ENCODE assay signal across 26 cellular contexts in the genomic region with DNA sequence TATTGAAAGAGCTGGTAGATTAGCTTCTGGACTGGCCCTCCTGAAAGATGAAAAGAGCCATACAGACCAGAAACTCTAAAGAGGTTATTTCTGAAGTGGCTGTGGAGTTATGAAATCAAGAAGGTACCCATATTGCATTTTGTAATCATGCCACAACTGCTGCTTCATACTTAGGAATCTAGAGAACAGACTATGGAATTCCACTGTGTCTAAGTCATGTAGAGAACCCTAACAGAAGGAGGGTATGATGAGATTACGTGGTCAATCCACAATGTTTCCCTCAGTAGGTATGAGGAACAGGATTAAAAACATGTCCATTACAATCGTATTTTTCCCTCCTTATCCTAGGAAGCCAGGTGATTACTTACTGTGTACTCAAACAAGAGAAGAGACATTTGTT.
DNase-seq lines count a peak whose midpoint lies in the region; ATAC-seq and TF ChIP-seq lines count a peak whose summit lies in the region.
"Had no signal": no experiment of that assay in that cellular context is flagged by ENCODE, and none has a peak within 500 bp of the region (broad histone marks: within the 10 kb centered on the region; RNA-seq: fewer than 3 reads in every experiment).

No MANE protein-coding gene starts in this region.

- H3K4me1 Mint-ChIP-seq in WTC11 = no peaks in the 10 kb centered on the region
- no peaks in the 10 kb centered on the region for H3K4me1 Mint-ChIP-seq in nephron progenitor cell
- H3K4me1 Mint-ChIP-seq: CD4-positive, alpha-beta memory T cell; GM23338 had no signal

- no peaks in the 10 kb centered on the region; the same call in 1 of the 2 replicates for H3K27me3 Mint-ChIP-seq in WTC11 (ENCODE audit: low read depth)
- no peaks in the 10 kb centered on the region for H3K27me3 Mint-ChIP-seq in nephron progenitor cell (ENCODE audit: low read depth, poor library complexity)
- H3K27me3 Mint-ChIP-seq: CD4-positive, alpha-beta memory T cell had no signal

- POLR2A ChIA-PET in RWPE1 (lab: Yijun Ruan, JAX; ENCODE audit: low non-redundant PET) (no interaction called here), WTC11 (lab: Charles Lee) (no interaction called here)

- CTCF ChIA-PET in RWPE1 (lab: Yijun Ruan, JAX) = no interaction called here
- CTCF ChIA-PET in WTC11 (lab: Charles Lee) = no interaction called here

- H3K27ac ChIP-seq in RWPE1 = no peak overlapping the region
- H3K27ac ChIP-seq: SJSA1 had no signal

- DNase-seq in ELR (ENCODE audit: low read depth) = peak; percentile 78
- peak; percentile 5 for DNase-seq in RWPE1 (ENCODE audit: low spot score)
- DNase-seq in epithelial cell of esophagus (ENCODE audit: low read depth) = peak; percentile 36
- peak; percentile 33 for DNase-seq in renal cortical epithelial cell (ENCODE audit: low read depth)
- DNase-seq in WTC11 (ENCODE audit: low spot score) = no peak
- DNase-seq in NCI-H146 (lab: John Stamatoyannopoulos, UW) = no peak
- no peak for DNase-seq in nephron progenitor cell
- DNase-seq: AML-193; C1 segment of cervical spinal cord; CD4-positive, alpha-beta memory T cell; COR-L47; DMS53; HFFc6; IMR-90; KG1; MG63; NCI-H1092 treated with DMSO at 0.1 percent for 48 hours; NCI-H1436; NCI-H187 treated with DMSO at 0.1 percent for 48 hours; NCI-H2171 treated with DMSO at 0.1 percent for 48 hours; NCI-H345; NCI-H510A treated with DMSO at 0.1 percent for 48 hours; Right ventricle myocardium superior had no signal

- TF ChIP-seq CTCF in RWPE1 (conservative IDR thresholded peaks at IDR 0.05; ENCODE audit: low read depth) (no peak), epithelial cell of esophagus (IDR thresholded peaks at IDR 0.05; ENCODE audit: insufficient read depth, low read depth, low read length, missing control alignments) (no peak), WTC11 (IDR thresholded peaks at IDR 0.05) (no peak), nephron progenitor cell (IDR thresholded peaks at IDR 0.05) (no peak)

- H3K9me3 Mint-ChIP-seq in WTC11 = peaks cover 7% of the 10 kb centered on the region; the same call in 1 of the 2 replicates
- H3K9me3 Mint-ChIP-seq in nephron progenitor cell = no peaks in the 10 kb centered on the region
- H3K9me3 Mint-ChIP-seq: GM23338 had no signal

- H3K4me3 ChIP-seq in epithelial cell of esophagus (ENCODE audit: low read length) = no peak overlapping the region
- H3K4me3 ChIP-seq: GM23338, HAP-1, MG63, SJSA1 had no signal

- H3K4me3 Mint-ChIP-seq in WTC11 (no peak overlapping the region), nephron progenitor cell (no peak overlapping the region)
- H3K4me3 Mint-ChIP-seq: CD4-positive, alpha-beta memory T cell; GM23338; HFFc6 had no signal

- no peak for ATAC-seq in WTC11
- ATAC-seq: GM23338 had no signal

- H3K36me3 Mint-ChIP-seq in WTC11 (no peaks in the 10 kb centered on the region), nephron progenitor cell (ENCODE audit: low read depth) (no peaks in the 10 kb centered on the region)
- H3K36me3 Mint-ChIP-seq: CD4-positive, alpha-beta memory T cell had no signal

- H3K27ac Mint-ChIP-seq in WTC11 = no peak overlapping the region
- H3K27ac Mint-ChIP-seq in nephron progenitor cell = no peak overlapping the region
- H3K27ac Mint-ChIP-seq: CD4-positive, alpha-beta memory T cell; GM23338; HFFc6 had no signal

TF ChIP-seq in WTC11, 78 proteins besides CTCF, POLR2A, EP300 and RAD21:
- TF ChIP-seq NR2C2 (CRISPR knock-in tag; IDR thresholded peaks at IDR 0.05) (no peak), ZNF219 (CRISPR knock-in tag; IDR thresholded peaks at IDR 0.05; ENCODE audit: borderline replicate concordance) (no peak)
- TF ChIP-seq, protein P1, sequence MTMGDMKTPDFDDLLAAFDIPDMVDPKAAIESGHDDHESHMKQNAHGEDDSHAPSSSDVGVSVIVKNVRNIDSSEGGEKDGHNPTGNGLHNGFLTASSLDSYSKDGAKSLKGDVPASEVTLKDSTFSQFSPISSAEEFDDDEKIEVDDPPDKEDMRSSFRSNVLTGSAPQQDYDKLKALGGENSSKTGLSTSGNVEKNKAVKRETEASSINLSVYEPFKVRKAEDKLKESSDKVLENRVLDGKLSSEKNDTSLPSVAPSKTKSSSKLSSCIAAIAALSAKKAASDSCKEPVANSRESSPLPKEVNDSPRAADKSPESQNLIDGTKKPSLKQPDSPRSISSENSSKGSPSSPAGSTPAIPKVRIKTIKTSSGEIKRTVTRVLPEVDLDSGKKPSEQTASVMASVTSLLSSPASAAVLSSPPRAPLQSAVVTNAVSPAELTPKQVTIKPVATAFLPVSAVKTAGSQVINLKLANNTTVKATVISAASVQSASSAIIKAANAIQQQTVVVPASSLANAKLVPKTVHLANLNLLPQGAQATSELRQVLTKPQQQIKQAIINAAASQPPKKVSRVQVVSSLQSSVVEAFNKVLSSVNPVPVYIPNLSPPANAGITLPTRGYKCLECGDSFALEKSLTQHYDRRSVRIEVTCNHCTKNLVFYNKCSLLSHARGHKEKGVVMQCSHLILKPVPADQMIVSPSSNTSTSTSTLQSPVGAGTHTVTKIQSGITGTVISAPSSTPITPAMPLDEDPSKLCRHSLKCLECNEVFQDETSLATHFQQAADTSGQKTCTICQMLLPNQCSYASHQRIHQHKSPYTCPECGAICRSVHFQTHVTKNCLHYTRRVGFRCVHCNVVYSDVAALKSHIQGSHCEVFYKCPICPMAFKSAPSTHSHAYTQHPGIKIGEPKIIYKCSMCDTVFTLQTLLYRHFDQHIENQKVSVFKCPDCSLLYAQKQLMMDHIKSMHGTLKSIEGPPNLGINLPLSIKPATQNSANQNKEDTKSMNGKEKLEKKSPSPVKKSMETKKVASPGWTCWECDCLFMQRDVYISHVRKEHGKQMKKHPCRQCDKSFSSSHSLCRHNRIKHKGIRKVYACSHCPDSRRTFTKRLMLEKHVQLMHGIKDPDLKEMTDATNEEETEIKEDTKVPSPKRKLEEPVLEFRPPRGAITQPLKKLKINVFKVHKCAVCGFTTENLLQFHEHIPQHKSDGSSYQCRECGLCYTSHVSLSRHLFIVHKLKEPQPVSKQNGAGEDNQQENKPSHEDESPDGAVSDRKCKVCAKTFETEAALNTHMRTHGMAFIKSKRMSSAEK (CRISPR knock-in tag; IDR thresholded peaks at IDR 0.05; ENCODE audit: borderline replicate concordance) = no peak

Comparison
In these comparisons a context has a peak if more than half of its experiments do, and no peak if none do; other contexts are left out.
1. DNase-seq: peak in ELR (single experiment), RWPE1 (single experiment), epithelial cell of esophagus (single experiment) and renal cortical epithelial cell (single experiment); none in WTC11 (single experiment), NCI-H146 (single experiment) and nephron progenitor cell (single experiment).